In genomic region chr5:43514816-43515677, GRCh38 we compare ENCODE assay signal across 8 cellular contexts. TPM values are rescaled to one million over a fixed set of nuclear protein-coding genes. Genes with fewer than 3 reads are reported as not detected.
A peak's percentile ranks its signal among the peaks of the same experiment; 100 is the strongest.
DNase-seq lines count a peak whose midpoint lies in the region; ATAC-seq, FAIRE-seq and TF ChIP-seq lines count a peak whose summit lies in the region.

C5orf34 (minus strand) TSS chr5:43515148; CDS start chr5:43509339, 5,809 bp downstream.

- DNase-seq in GM12891 (ENCODE audit: insufficient read length, low spot score) = peak; percentile 82
- peak; percentile 85 for DNase-seq in NCI-H1417 treated with DMSO at 0.1 percent for 48 hours (lab: John Stamatoyannopoulos, UW)
- DNase-seq in SW 1271 (lab: John Stamatoyannopoulos, UW) = peak; percentile 96 to 97
- peak; percentile 99 for DNase-seq in adipocyte (ENCODE audit: low read depth)
- peak; percentile 96 to 98 (median 97) for DNase-seq in heart left ventricle
- peak; percentile 95 for DNase-seq in pons (ENCODE audit: low spot score)
- peak; percentile 95 for DNase-seq in type B pancreatic cell (ENCODE audit: extremely low spot score, unreplicated experiment)

- peak; percentile 85 for FAIRE-seq in GM12891 (lab: Jason Lieb, UNC)

- peak; percentile 100 for ATAC-seq in HG02798 (IDR thresholded peaks at IDR 0.05; ENCODE audit: poor library complexity, unreplicated experiment)
- ATAC-seq in heart left ventricle = peak; percentile 100

- peak within 1 kb of the TSS; percentile 93 for H3K9ac ChIP-seq in adipocyte (ENCODE audit: low read length)

- peak within 1 kb of the TSS; percentile 86 for H3K4me3 ChIP-seq in adipocyte (ENCODE audit: low read length)
- peak within 1 kb of the TSS; percentile 44 to 83 (median 64) for H3K4me3 ChIP-seq in heart left ventricle

- H3K36me3 ChIP-seq in adipocyte (ENCODE audit: control insufficient read depth, insufficient read depth, low read length, severe bottlenecking) (no peaks in the 10 kb centered on the region), heart left ventricle (no peaks in the 10 kb centered on the region)

- no peaks in the 10 kb centered on the region for H3K9me3 ChIP-seq in adipocyte (ENCODE audit: control insufficient read depth, low read length)
- no peaks in the 10 kb centered on the region for H3K9me3 ChIP-seq in heart left ventricle

- peaks cover 11% of the 10 kb centered on the region for H3K36me3 Mint-ChIP-seq in type B pancreatic cell

- intact Hi-C loops in heart left ventricle (cut with DNase I) = loop anchor here in 3 of 10 donors (1.0 to 5.0 kb wide), 3 partner anchors 31 to 37 kb away; partner anchors contain the start of gene TMEM267 (in 1 of the 3)

- H3K4me3 Mint-ChIP-seq in type B pancreatic cell = peak within 1 kb of the TSS; percentile 91

- peaks cover 16% of the 10 kb centered on the region for H3K4me1 ChIP-seq in adipocyte (ENCODE audit: control insufficient read depth, insufficient read depth, low read length)
- H3K4me1 ChIP-seq in heart left ventricle = peaks cover 0 to 21% (median 9%) of the 10 kb centered on the region in 12 donors

- peak in 4 of 12 donors; percentile 3 to 19 (median 12) for TF ChIP-seq CTCF in heart left ventricle (IDR thresholded peaks at IDR 0.05)
- peak; percentile 46 for TF ChIP-seq CTCF in type B pancreatic cell (conservative IDR thresholded peaks at IDR 0.05)

- 0 to 1% (median 0%) methylated on average over 26 to 35 of the region's 35 CpGs for WGBS in heart left ventricle, 4 donors

- no peaks in the 10 kb centered on the region for H3K27me3 Mint-ChIP-seq in type B pancreatic cell

- TF ChIP-seq POLR2A in GM12891 (IDR thresholded peaks at IDR 0.05; ENCODE audit: low read depth, low read length) (peak; percentile 84), heart left ventricle (IDR thresholded peaks at IDR 0.05) (peak in 1 of 2 donors; percentile 59)

- peak within 1 kb of the TSS; percentile 18 to 97 (median 87) for H3K27ac ChIP-seq in heart left ventricle

- H3K27me3 ChIP-seq in adipocyte (replicated peaks; ENCODE audit: control insufficient read depth, insufficient read depth, low read length) (no peaks in the 10 kb centered on the region), heart left ventricle (no peaks in the 10 kb centered on the region)

- H3K4me1 Mint-ChIP-seq in type B pancreatic cell (ENCODE audit: unreplicated experiment) = peaks cover 19% of the 10 kb centered on the region

- peak within 1 kb of the TSS; percentile 96 for H3K27ac Mint-ChIP-seq in type B pancreatic cell

- H3K9me3 Mint-ChIP-seq in type B pancreatic cell = no peaks in the 10 kb centered on the region

TF ChIP-seq in GM12891, 5 proteins besides CTCF, POLR2A, EP300 and RAD21:
- TF ChIP-seq POLR2AphosphoS5 (IDR thresholded peaks at IDR 0.05; ENCODE audit: low read depth, low read length) (peak; percentile 92), POU2F2 (IDR thresholded peaks at IDR 0.05; ENCODE audit: low read depth, low read length) (peak; percentile 44; the same call in 1 of the 2 replicates), TAF1 (IDR thresholded peaks at IDR 0.05; ENCODE audit: low read depth, low read length) (peak; percentile 64), PAX5 (IDR thresholded peaks at IDR 0.05; ENCODE audit: insufficient read depth, low read length, severe bottlenecking) (no peak), SPI1 (IDR thresholded peaks at IDR 0.05; ENCODE audit: low read depth, low read length) (peak; percentile 51)

RNA-seq across cellular contexts. Expression of gene C5orf34, which starts in this region (rescaled TPM):
- polyA plus RNA-seq in GM12891 (2012; ENCODE audit: low read depth, missing spikeins) = 2.8 TPM
- total RNA-seq in heart left ventricle = 1 to 10 TPM in 2 of 9 donors, under 1 TPM in 7; 0.19 to 1.6 (median 0.60) TPM
- under 1 TPM; 0.19 to 0.54 TPM for polyA plus RNA-seq in heart left ventricle
- total RNA-seq in type B pancreatic cell (ENCODE audit: low replicate concordance) = 2.0 and 8.3 TPM in 2 replicates

Comparison
In these comparisons a context has a peak if more than half of its experiments do, and no peak if none do; other contexts are left out.
1. Peak in every context shown above with its lines: DNase-seq, ATAC-seq, H3K4me3 ChIP-seq and H3K27ac ChIP-seq.